ENCODE assay signal across 10 cellular contexts in genomic region chr7:121752706-121753105, GRCh38.
DNase-seq lines count a peak whose midpoint lies in the region; ATAC-seq and TF ChIP-seq lines count a peak whose summit lies in the region.
"Had no signal": no experiment of that assay in that cellular context is flagged by ENCODE, and none has a peak within 500 bp of the region (broad histone marks: within the 10 kb centered on the region; RNA-seq: fewer than 3 reads in every experiment).

No MANE protein-coding gene starts in this region.

- no peaks in the 10 kb centered on the region for H3K36me3 Mint-ChIP-seq in Caco-2 (ENCODE audit: insufficient read depth, unreplicated experiment)
- no peaks in the 10 kb centered on the region for H3K36me3 Mint-ChIP-seq in HFFc6 (ENCODE audit: low read depth)
- no peaks in the 10 kb centered on the region for H3K36me3 Mint-ChIP-seq in WTC11

- H3K4me3 Mint-ChIP-seq in Caco-2 (ENCODE audit: unreplicated experiment) (no peak overlapping the region), HFFc6 (no peak overlapping the region), WTC11 (no peak overlapping the region)

- no peaks in the 10 kb centered on the region for H3K9me3 ChIP-seq in Caco-2

- H3K9me3 Mint-ChIP-seq in Caco-2 (ENCODE audit: unreplicated experiment) = no peaks in the 10 kb centered on the region
- no peaks in the 10 kb centered on the region for H3K9me3 Mint-ChIP-seq in HFFc6
- H3K9me3 Mint-ChIP-seq in WTC11 = peaks cover 1% of the 10 kb centered on the region; the same call in 1 of the 2 replicates

- H3K4me3 ChIP-seq in Caco-2 (ENCODE audit: low read depth, low read length) = no peak overlapping the region

- CTCF ChIA-PET in Caco-2 (lab: Charles Lee) (no interaction called here), WTC11 (lab: Charles Lee) (interaction anchor here (4.0 kb wide), 1 partner anchor 242 kb away, joined by 21 read pairs; no protein-coding TSS in a partner anchor)

- no peaks in the 10 kb centered on the region for H3K27me3 ChIP-seq in Caco-2 (replicated peaks; ENCODE audit: control insufficient read depth, insufficient read depth, low read length)

- TF ChIP-seq CTCF in Caco-2 (IDR thresholded peaks at IDR 0.05; ENCODE audit: insufficient read depth in 1 of 2, low read depth in 1 of 2, low read length in 1 of 2, severe bottlenecking in 1 of 2, unreplicated experiment in 1 of 2) (peak; percentile 29 to 40), HFFc6 (IDR thresholded peaks at IDR 0.05) (peak; percentile 64), WTC11 (IDR thresholded peaks at IDR 0.05) (no peak)

- H3K4me1 Mint-ChIP-seq in Caco-2 (ENCODE audit: low read depth, unreplicated experiment) (no peaks in the 10 kb centered on the region), HFFc6 (ENCODE audit: low read depth) (no peaks in the 10 kb centered on the region), WTC11 (peaks cover 23% of the 10 kb centered on the region)

- no peaks in the 10 kb centered on the region for H3K4me1 ChIP-seq in Caco-2

- H3K36me3 ChIP-seq in Caco-2 (ENCODE audit: control insufficient read depth, insufficient read depth, low read length) = no peaks in the 10 kb centered on the region

- BruUV-seq in Caco-2 (replicated peaks; lab: Mats Ljungman, UMichigan) = no TSS peak

- H3K27ac Mint-ChIP-seq in Caco-2 (ENCODE audit: unreplicated experiment) (no peak overlapping the region), HFFc6 (no peak overlapping the region), WTC11 (no peak overlapping the region)

- intact Hi-C loops in Caco-2 (cut with micrococcal nuclease; ENCODE audit: unreplicated experiment) = loop anchor here (1.0 to 10.0 kb wide), 3 partner anchors 38 to 243 kb away; no protein-coding TSS in a partner anchor
- intact Hi-C loops in Right ventricle myocardium superior (cut with DNase I) = no loop called here

- H3K27me3 Mint-ChIP-seq in Caco-2 (ENCODE audit: insufficient read depth, unreplicated experiment) (peaks cover 9% of the 10 kb centered on the region), HFFc6 (ENCODE audit: insufficient read depth) (no peaks in the 10 kb centered on the region; the same call in 1 of the 2 replicates), WTC11 (ENCODE audit: low read depth) (no peaks in the 10 kb centered on the region)

- ATAC-seq in WTC11 (peak; percentile 83), left lobe of liver (peak; percentile 42), Right ventricle myocardium superior (ENCODE audit: poor library complexity) (no peak)

- POLR2A ChIA-PET in Caco-2 (lab: Charles Lee) (no interaction called here), WTC11 (lab: Charles Lee) (no interaction called here)

- DNase-seq in Caco-2 (peak in 1 of 2 experiments; percentile 5), HFFc6 (no peak), WTC11 (ENCODE audit: low spot score) (no peak), left lobe of liver (ENCODE audit: low spot score) (no peak), NCI-H2107 treated with DMSO at 0.1 percent for 48 hours (lab: John Stamatoyannopoulos, UW; ENCODE audit: unreplicated experiment) (no peak), middle frontal gyrus (ENCODE audit: extremely low spot score, low spot score) (no peak), Right ventricle myocardium superior (no peak), hypothalamus (lab: John Stamatoyannopoulos, UW) (no peak)
- DNase-seq: activated CD8-positive, alpha-beta memory T cell treated with anti-CD3 and anti-CD28 coated beads for 24 hours; foreskin melanocyte had no signal

TF ChIP-seq in WTC11, 78 proteins besides CTCF, POLR2A, EP300 and RAD21:
- TF ChIP-seq NFATC4 (CRISPR knock-in tag; IDR thresholded peaks at IDR 0.05) = no peak
- TF ChIP-seq TCF7 (CRISPR knock-in tag; IDR thresholded peaks at IDR 0.05; ENCODE audit: low read depth) = no peak
- TF ChIP-seq FOXP1 (CRISPR knock-in tag; IDR thresholded peaks at IDR 0.05; ENCODE audit: borderline replicate concordance) = no peak
- TF ChIP-seq ERG (CRISPR knock-in tag; IDR thresholded peaks at IDR 0.05) = no peak
- TF ChIP-seq RORB (CRISPR knock-in tag; IDR thresholded peaks at IDR 0.05) = no peak
- TF ChIP-seq EMX1 (CRISPR knock-in tag; IDR thresholded peaks at IDR 0.05) = no peak
- no peak for TF ChIP-seq E2F5 (CRISPR knock-in tag; IDR thresholded peaks at IDR 0.05)
- no peak for TF ChIP-seq MYBL2 (CRISPR knock-in tag; IDR thresholded peaks at IDR 0.05)
- no peak for TF ChIP-seq RELA (CRISPR knock-in tag; IDR thresholded peaks at IDR 0.05; ENCODE audit: borderline replicate concordance)
- no peak for TF ChIP-seq CBFB (CRISPR knock-in tag; IDR thresholded peaks at IDR 0.05; ENCODE audit: low read depth)
- no peak for TF ChIP-seq ZNF423 (CRISPR knock-in tag; IDR thresholded peaks at IDR 0.05)
- TF ChIP-seq ZNF671 (CRISPR knock-in tag; IDR thresholded peaks at IDR 0.05) = no peak
- TF ChIP-seq SOX15 (CRISPR knock-in tag; IDR thresholded peaks at IDR 0.05) = no peak
- no peak for TF ChIP-seq ZNF396 (CRISPR knock-in tag; IDR thresholded peaks at IDR 0.05; ENCODE audit: borderline replicate concordance)
- TF ChIP-seq ZNF317 (CRISPR knock-in tag; IDR thresholded peaks at IDR 0.05; ENCODE audit: borderline replicate concordance, low read depth) = no peak
- TF ChIP-seq E2F4 (CRISPR knock-in tag; IDR thresholded peaks at IDR 0.05; ENCODE audit: borderline replicate concordance, low read depth) = no peak
